ENCODE assay signal across 8 cellular contexts in genomic region chr11:3057069-3057963, GRCh38. TPM values are rescaled to one million over a fixed set of nuclear protein-coding genes. Genes with fewer than 3 reads are reported as not detected.
DNase-seq lines count a peak whose midpoint lies in the region; ATAC-seq, FAIRE-seq and TF ChIP-seq lines count a peak whose summit lies in the region.

Gene CARS1, minus strand, starts transcription at chr11:3057423. Its CDS starts 56 bp downstream, at chr11:3057367.

- H3K27ac ChIP-seq in HepG2 (ENCODE audit: extremely low read length, insufficient read depth, low read length): peak within 1 kb of the TSS; percentile 54

- DNase-seq in BJ (ENCODE audit: low read depth): peak; percentile 70
- peak; percentile 91 for DNase-seq in NCI-H526 treated with DMSO at 0.1 percent for 48 hours (lab: John Stamatoyannopoulos, UW)
- DNase-seq in activated CD4-positive, alpha-beta T cell treated with anti-CD3 and anti-CD28 coated beads, Interleukin-2, amount 50 U/mL, for 1 hour: peak; percentile 89
- peak; percentile 89 for DNase-seq in dermis blood vessel endothelial cell
- peak; percentile 91 for DNase-seq in HepG2 (ENCODE audit: low spot score)
- DNase-seq in stimulated activated CD4-positive, alpha-beta T cell treated with anti-CD3 and anti-CD28 coated beads, Interleukin-4, amount 100 ng/mL, for 1 hour: peak; percentile 95

- intact Hi-C loops in HepG2 (cut with micrococcal nuclease; ENCODE audit: unreplicated experiment): loop anchor here (5.0 kb wide), 1 partner anchor 35 kb away; no protein-coding TSS in a partner anchor

- H3K79me2 ChIP-seq in HepG2 (ENCODE audit: insufficient read depth, low read length): peaks cover 35% of the 10 kb centered on the region

- TF ChIP-seq CTCF in BJ (IDR thresholded peaks at IDR 0.05; ENCODE audit: insufficient read depth, low read depth, low read length): no peak
- TF ChIP-seq CTCF in HepG2 (CRISPR knock-in tag; IDR thresholded peaks at IDR 0.05): no peak; the same call in 1 of the 2 replicates

- H3K4me2 ChIP-seq in HepG2 (ENCODE audit: low read depth, low read length): peak within 1 kb of the TSS; percentile 93

- POLR2A ChIA-PET in BJ (lab: Charles Lee): no interaction called here
- POLR2A ChIA-PET in HepG2 (lab: Yijun Ruan, JAX): interaction anchor here (0.7 to 1.4 kb wide), 4 partner anchors 29 to 154 kb away, joined by 3 to 5 read pairs (median 4); partner anchors contain the start of gene NAP1L4

- CTCF ChIA-PET in BJ (lab: Yijun Ruan, JAX): interaction anchor here (1.1 to 2.2 kb wide), 2 partner anchors 20 to 34 kb away, joined by 3 to 13 read pairs; no protein-coding TSS in a partner anchor
- CTCF ChIA-PET in HepG2 (lab: Yijun Ruan, JAX; ENCODE audit: low intra/inter-chr PET ratio, low total read pairs): no interaction called here

- H3K27me3 ChIP-seq in BJ (ENCODE audit: control insufficient read depth, insufficient read depth, low read length) (no peaks in the 10 kb centered on the region), HepG2 (ENCODE audit: control insufficient read depth in 1 of 2, insufficient read depth in 2 of 2, low read length in 2 of 2) (peaks cover 2 to 4% of the 10 kb centered on the region in 2 experiments; a peak in 3 of 5 replicates)

- no peak for TF ChIP-seq RAD21 in HepG2 (CRISPR knock-in tag; IDR thresholded peaks at IDR 0.05)

- 0% methylated on average over 8 of the region's 68 CpGs for WGBS in HepG2 (ENCODE audit: low lambda C conversion rate)

- TF ChIP-seq POLR2A in HepG2 (IDR thresholded peaks at IDR 0.05; ENCODE audit: insufficient read depth in 1 of 2, low read depth in 2 of 2, low read length in 2 of 2): peak in 1 of 2 experiments; percentile 74; a peak in 2 of 4 replicates

- H3K9me3 ChIP-seq in HepG2 (ENCODE audit: low read length): no peaks in the 10 kb centered on the region

- peak; percentile 44 for FAIRE-seq in HepG2 (lab: Jason Lieb, UNC)

- peaks cover 12% of the 10 kb centered on the region; the same call in 1 of the 2 replicates for H4K20me1 ChIP-seq in HepG2 (ENCODE audit: insufficient read depth, low read length)

- ATAC-seq in GM19324 (IDR thresholded peaks at IDR 0.05; ENCODE audit: low FRiP score, unreplicated experiment): peak; percentile 95
- ATAC-seq in HG03469 (IDR thresholded peaks at IDR 0.05; ENCODE audit: unreplicated experiment): peak; percentile 90
- ATAC-seq in HepG2: peak; percentile 96

- BruUV-seq in HepG2 (replicated peaks; lab: Mats Ljungman, UMichigan): no TSS peak

- peak within 1 kb of the TSS; percentile 59 for H2AFZ ChIP-seq in HepG2 (ENCODE audit: low read length)

- H3K9ac ChIP-seq in HepG2 (ENCODE audit: insufficient read depth, low read depth, low read length): peak within 1 kb of the TSS; percentile 88

- peaks cover 28% of the 10 kb centered on the region for H3K4me1 ChIP-seq in HepG2 (ENCODE audit: insufficient read depth, low read length)

- in situ Hi-C loops in HepG2 (cut with HindIII; ENCODE audit: extremely low pct_ligation_motif_present, low pct_unique_long_range_greater_than_20kb): no loop called here

- TF ChIP-seq EP300 in HepG2 (IDR thresholded peaks at IDR 0.05; ENCODE audit: low read depth in 2 of 2, low read length in 2 of 2) (peak in 1 of 2 experiments; percentile 29; a peak in 1 of 4 replicates), HepG2 (CRISPR knock-in tag; IDR thresholded peaks at IDR 0.05; ENCODE audit: borderline replicate concordance) (no peak; the same call in 1 of the 2 replicates)

- H3K36me3 ChIP-seq in BJ (ENCODE audit: control insufficient read depth, insufficient read depth, low read length) (peaks cover 9% of the 10 kb centered on the region), HepG2 (replicated peaks in 1 of 2; ENCODE audit: control insufficient read depth in 1 of 2, insufficient read depth in 2 of 2, low read length in 2 of 2) (peaks cover 3 to 17% of the 10 kb centered on the region in 2 experiments; a peak in 4 of 5 replicates)

- H3K4me3 ChIP-seq in BJ (ENCODE audit: low read depth, low read length): peak within 1 kb of the TSS; percentile 100
- H3K4me3 ChIP-seq in HepG2 (replicated peaks in 1 of 3; ENCODE audit: insufficient read depth in 1 of 3, low read depth in 2 of 3, low read length in 3 of 3): peak within 1 kb of the TSS; percentile 95 to 100 (median 99)

TF ChIP-seq in HepG2, 621 proteins besides CTCF, POLR2A, EP300 and RAD21 (continues in another document):
- peak; percentile 99 for TF ChIP-seq CEBPG (CRISPR knock-in tag; IDR thresholded peaks at IDR 0.05)
- peak; percentile 87 for TF ChIP-seq KMT2A (CRISPR knock-in tag; IDR thresholded peaks at IDR 0.05)
- TF ChIP-seq MTF2 (CRISPR knock-in tag; IDR thresholded peaks at IDR 0.05; ENCODE audit: borderline replicate concordance): peak; percentile 75; the same call in 1 of the 2 replicates
- no peak for TF ChIP-seq BRF2 (CRISPR knock-in tag; IDR thresholded peaks at IDR 0.05)
- TF ChIP-seq ZNF354B (CRISPR knock-in tag; IDR thresholded peaks at IDR 0.05): peak; percentile 83; the same call in 1 of the 2 replicates
- TF ChIP-seq SKIL (CRISPR knock-in tag; IDR thresholded peaks at IDR 0.05; ENCODE audit: borderline replicate concordance): peak; percentile 43; the same call in 1 of the 2 replicates
- peak; percentile 30; the same call in 1 of the 2 replicates for TF ChIP-seq FOXJ3 (CRISPR knock-in tag; IDR thresholded peaks at IDR 0.05; ENCODE audit: borderline replicate concordance)
- TF ChIP-seq ZBTB43 (CRISPR knock-in tag; conservative IDR thresholded peaks at IDR 0.05): 0 out of 2 replicates have a peak, but pooled peaks have one; percentile 18
- 0 out of 2 replicates have a peak, but pooled peaks have one; percentile 28 for TF ChIP-seq SNAI1 (CRISPR knock-in tag; IDR thresholded peaks at IDR 0.05; ENCODE audit: borderline replicate concordance)
- TF ChIP-seq ZNF737 (CRISPR knock-in tag; IDR thresholded peaks at IDR 0.05; ENCODE audit: borderline replicate concordance): no peak; the same call in 1 of the 2 replicates

RNA-seq across cellular contexts. Expression of gene CARS1, which starts in this region (rescaled TPM):
- polyA plus RNA-seq in BJ (2011; rRNA removed) (161 and 175 TPM in 2 replicates), HepG2 (2011; rRNA removed) (47.0 and 51.1 TPM in 2 replicates)
- polyA minus RNA-seq in BJ (2011; rRNA and poly(A)+ RNA removed): 56.5 and 74.0 TPM in 2 replicates
- total RNA-seq in dermis blood vessel endothelial cell (40.7 and 46.0 TPM in 2 replicates), HepG2 (2016; rRNA removed; fragmentation: Illumina TruSeq; extraction: Trizol) (32.1 and 33.8 TPM in 2 replicates)
- total RNA-seq in HepG2 (2016; cell fraction: cytosol; rRNA removed; fragmentation: Illumina TruSeq; extraction: Trizol; ENCODE audit: low read depth): 6.6 and 6.8 TPM in 2 replicates
- 31.0 and 33.3 TPM in 2 replicates for total RNA-seq in HepG2 (2016; cell fraction: insoluble cytoplasmic fraction; rRNA removed; fragmentation: Illumina TruSeq; extraction: Trizol)
- total RNA-seq in HepG2 (2016; cell fraction: membrane; rRNA removed; fragmentation: Illumina TruSeq; extraction: Trizol): 11.2 and 30.8 TPM in 2 replicates
- total RNA-seq in HepG2 (2016; cell fraction: nucleus; rRNA removed; fragmentation: Illumina TruSeq; extraction: Trizol): 32.2 and 55.6 TPM in 2 replicates
- 24.8 and 30.7 TPM in 2 replicates for polyA plus RNA-seq in HepG2 (2011; cell fraction: cytosol; rRNA removed)
- 122 and 123 TPM in 2 replicates for polyA plus RNA-seq in HepG2 (2011; cell fraction: nucleus; rRNA removed)
- polyA plus RNA-seq in HepG2 (2012): 27.1 and 55.0 TPM in 2 replicates
- 5.3 and 6.3 TPM in 2 replicates for polyA plus RNA-seq in HepG2 (2016; cell fraction: cytosol; fragmentation: Illumina TruSeq; extraction: Trizol; ENCODE audit: low read depth)
- polyA plus RNA-seq in HepG2 (2016; cell fraction: insoluble cytoplasmic fraction; fragmentation: Illumina TruSeq; extraction: Trizol; ENCODE audit: low read depth): 28.8 and 29.1 TPM in 2 replicates
- polyA plus RNA-seq in HepG2 (2016; cell fraction: membrane; fragmentation: Illumina TruSeq; extraction: Trizol; ENCODE audit: low read depth): 8.7 and 27.3 TPM in 2 replicates
- 59.1 and 103 TPM in 2 replicates for polyA plus RNA-seq in HepG2 (2016; cell fraction: nucleus; fragmentation: Illumina TruSeq; extraction: Trizol; ENCODE audit: insufficient read depth, low read depth)
- polyA minus RNA-seq in HepG2 (2011; rRNA and poly(A)+ RNA removed; ENCODE audit: low replicate concordance): 27.7 and 54.6 TPM in 2 replicates
- 18.4 and 22.4 TPM in 2 replicates for polyA minus RNA-seq in HepG2 (2011; cell fraction: cytosol; rRNA and poly(A)+ RNA removed)
- polyA minus RNA-seq in HepG2 (2011; cell fraction: nucleus; rRNA and poly(A)+ RNA removed): 55.0 and 56.3 TPM in 2 replicates

Comparison
In these comparisons a context has a peak if more than half of its experiments do, and no peak if none do; other contexts are left out.
1. Peak in every context shown above with its lines: DNase-seq, ATAC-seq, H3K4me3 ChIP-seq and H3K27ac ChIP-seq.